ENCODE assay signal across 21 cellular contexts in the genomic region with DNA sequence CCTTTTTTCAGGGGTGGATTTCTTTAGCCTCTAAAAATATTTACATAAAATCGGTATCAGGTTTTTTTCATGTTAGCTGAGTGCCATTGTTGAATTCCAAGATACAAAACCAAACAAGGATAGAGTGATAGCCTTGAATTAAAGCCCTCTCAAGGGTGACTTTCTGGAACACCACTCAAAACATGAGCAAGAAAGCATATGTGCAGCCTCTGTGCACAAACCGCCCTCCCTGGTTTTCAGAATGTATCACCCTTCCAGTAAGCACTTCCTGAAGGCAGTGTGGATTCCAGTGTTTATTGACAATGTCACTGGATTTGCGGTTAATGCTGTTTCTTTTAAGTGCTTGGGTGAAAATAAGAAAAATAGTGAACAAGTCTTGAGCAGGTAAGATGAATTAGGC.
A peak's percentile ranks its signal among the peaks of the same experiment; 100 is the strongest.
DNase-seq lines count a peak whose midpoint lies in the region; ATAC-seq, FAIRE-seq and TF ChIP-seq lines count a peak whose summit lies in the region.
"Had no signal": no experiment of that assay in that cellular context is flagged by ENCODE, and none has a peak within 500 bp of the region (broad histone marks: within the 10 kb centered on the region; RNA-seq: fewer than 3 reads in every experiment).

No MANE protein-coding gene starts in this region.

- no peak overlapping the region for H3K27ac ChIP-seq in K562 (ENCODE audit: extremely low read depth, low read depth, low read length)
- no peak overlapping the region for H3K27ac ChIP-seq in left lung
- no peak overlapping the region for H3K27ac ChIP-seq in PC-9
- no peak overlapping the region for H3K27ac ChIP-seq in HepG2 (ENCODE audit: extremely low read length, insufficient read depth, low read length)
- H3K27ac ChIP-seq: BLaER1, C4-2B had no signal

- 55% methylated on average over 3 of the region's 3 CpGs for WGBS in K562 (ENCODE audit: insufficient coverage, low coverage, missing lambda C conversion rate)
- WGBS in HepG2 (ENCODE audit: low lambda C conversion rate): 7% methylated on average over 3 of the region's 3 CpGs

- peaks cover 82% of the 10 kb centered on the region for H3K79me2 ChIP-seq in K562 (ENCODE audit: control insufficient read depth, insufficient read depth, low read length)
- H3K79me2 ChIP-seq in PC-9 (ENCODE audit: low read depth): no peaks in the 10 kb centered on the region
- H3K79me2 ChIP-seq in HepG2 (ENCODE audit: insufficient read depth, low read length): no peaks in the 10 kb centered on the region

- TSS peak; percentile 6 for BruUV-seq in K562 (replicated peaks; lab: Mats Ljungman, UMichigan)
- no TSS peak for BruUV-seq in PC-9 (replicated peaks; lab: Mats Ljungman, UMichigan)
- BruUV-seq in HepG2 (replicated peaks; lab: Mats Ljungman, UMichigan): no TSS peak

- no peak overlapping the region for H3K4me3 ChIP-seq in K562
- H3K4me3 ChIP-seq in left lung: no peak overlapping the region
- no peak overlapping the region for H3K4me3 ChIP-seq in PC-9
- H3K4me3 ChIP-seq in HepG2 (replicated peaks in 1 of 3; ENCODE audit: insufficient read depth in 1 of 3, low read depth in 2 of 3, low read length in 3 of 3): no peak overlapping the region
- H3K4me3 ChIP-seq: BLaER1 had no signal

- TF ChIP-seq RAD21 in K562 (CRISPR knock-in tag; conservative IDR thresholded peaks at IDR 0.05 in 1 of 2, IDR thresholded peaks at IDR 0.05 in 1 of 2) (no peak), HepG2 (CRISPR knock-in tag; IDR thresholded peaks at IDR 0.05) (no peak)

- no peak overlapping the region for H2AFZ ChIP-seq in K562 (ENCODE audit: low read depth, low read length)
- no peak overlapping the region for H2AFZ ChIP-seq in PC-9
- no peak overlapping the region for H2AFZ ChIP-seq in HepG2 (ENCODE audit: low read length)

- H3K9me2 ChIP-seq in PC-9 (ENCODE audit: insufficient read depth): no peaks in the 10 kb centered on the region

- H3K4me2 ChIP-seq in K562 (ENCODE audit: insufficient read depth, low read length) (no peak overlapping the region), PC-9 (no peak overlapping the region), HepG2 (ENCODE audit: low read depth, low read length) (no peak overlapping the region)
- H3K4me2 ChIP-seq: BLaER1 had no signal

- H3K36me3 ChIP-seq in K562 (ENCODE audit: control insufficient read depth, insufficient read depth, low read length): peaks cover 73% of the 10 kb centered on the region
- H3K36me3 ChIP-seq in left lung: no peaks in the 10 kb centered on the region
- no peaks in the 10 kb centered on the region for H3K36me3 ChIP-seq in PC-9 (ENCODE audit: low read depth)
- H3K36me3 ChIP-seq in HepG2 (replicated peaks in 1 of 2; ENCODE audit: control insufficient read depth in 1 of 2, insufficient read depth in 2 of 2, low read length in 2 of 2): no peaks in the 10 kb centered on the region
- H3K36me3 ChIP-seq: BLaER1 had no signal

- no peak overlapping the region for H3K9ac ChIP-seq in K562 (ENCODE audit: insufficient read depth in 1 of 2, low read depth in 2 of 2, low read length in 2 of 2)
- no peak overlapping the region for H3K9ac ChIP-seq in HepG2 (ENCODE audit: insufficient read depth, low read depth, low read length)
- H3K9ac ChIP-seq: BLaER1 had no signal

- H3K9me3 ChIP-seq in K562 (replicated peaks; ENCODE audit: control insufficient read depth, insufficient read depth, low read depth, low read length) (no peaks in the 10 kb centered on the region), left lung (no peaks in the 10 kb centered on the region), PC-9 (ENCODE audit: insufficient read depth, low read depth) (no peaks in the 10 kb centered on the region), HepG2 (ENCODE audit: low read length) (no peaks in the 10 kb centered on the region)
- H3K9me3 ChIP-seq: BLaER1, Caco-2 had no signal

- no peak for TF ChIP-seq POLR2A in K562 (conservative IDR thresholded peaks at IDR 0.05)
- TF ChIP-seq POLR2A in HepG2 (IDR thresholded peaks at IDR 0.05; ENCODE audit: insufficient read depth in 1 of 2, low read depth in 2 of 2, low read length in 2 of 2): no peak

- CTCF ChIA-PET in K562 (lab: Yijun Ruan, JAX; ENCODE audit: low intra/inter-chr PET ratio): no interaction called here
- CTCF ChIA-PET in PC-9 (lab: Charles Lee): no interaction called here
- CTCF ChIA-PET in HepG2 (lab: Yijun Ruan, JAX; ENCODE audit: low intra/inter-chr PET ratio, low total read pairs): no interaction called here

- DNase-seq in HT1080 (ENCODE audit: low read depth): peak; percentile 72
- DNase-seq in K562 (ENCODE audit: extremely low read depth in 1 of 4, low spot score in 3 of 4): no peak
- DNase-seq in left lung: peak in 1 of 2 donors; percentile 33
- no peak for DNase-seq in PC-9
- no peak for DNase-seq in HepG2 (ENCODE audit: low spot score)
- DNase-seq: Caco-2; CD4-positive, CD25-positive, alpha-beta regulatory T cell; CD8-positive, alpha-beta T cell; DMS 273 treated with DMSO at 0.1 percent for 48 hours; DMS79; GF-D8; GOT3; H7; HCEC 1CT had no signal

- no peaks in the 10 kb centered on the region for H3F3A ChIP-seq in PC-9 (ENCODE audit: insufficient read depth, low read depth)

- peaks cover 0 to 20% of the 10 kb centered on the region in 2 experiments; a peak in 3 of 5 replicates for H3K4me1 ChIP-seq in K562 (replicated peaks in 1 of 2; ENCODE audit: control insufficient read depth in 2 of 2, insufficient read depth in 2 of 2, low read length in 2 of 2)
- no peaks in the 10 kb centered on the region for H3K4me1 ChIP-seq in left lung
- H3K4me1 ChIP-seq in PC-9 (replicated peaks; ENCODE audit: insufficient read depth): no peaks in the 10 kb centered on the region
- no peaks in the 10 kb centered on the region for H3K4me1 ChIP-seq in HepG2 (ENCODE audit: insufficient read depth, low read length)
- H3K4me1 ChIP-seq: BLaER1, Caco-2 had no signal

- no peak for FAIRE-seq in K562 (lab: Jason Lieb, UNC)
- no peak for FAIRE-seq in HepG2 (lab: Jason Lieb, UNC)
- FAIRE-seq: D721Med, GM12891, GM18507 had no signal

- ATAC-seq in K562: no peak
- peak; percentile 91 for ATAC-seq in left lung
- no peak for ATAC-seq in HG03280 (IDR thresholded peaks at IDR 0.05; ENCODE audit: unreplicated experiment)
- ATAC-seq in HepG2: no peak
- ATAC-seq in GM19452 (IDR thresholded peaks at IDR 0.05; ENCODE audit: unreplicated experiment): no peak
- ATAC-seq: CD8-positive, alpha-beta T cell had no signal

- in situ Hi-C loops in K562 (cut with MboI) (no loop called here), HepG2 (cut with HindIII; ENCODE audit: extremely low pct_ligation_motif_present, low pct_unique_long_range_greater_than_20kb) (no loop called here)

- POLR2A ChIA-PET in K562 (lab: Yijun Ruan, JAX): no interaction called here
- POLR2A ChIA-PET in PC-9 (lab: Charles Lee; ENCODE audit: unreplicated experiment): no interaction called here
- POLR2A ChIA-PET in HepG2 (lab: Yijun Ruan, JAX): no interaction called here

- no peak for TF ChIP-seq EP300 in K562 (IDR thresholded peaks at IDR 0.05; ENCODE audit: low read length)
- no peak for TF ChIP-seq EP300 in HepG2 (IDR thresholded peaks at IDR 0.05; ENCODE audit: low read depth in 2 of 2, low read length in 2 of 2)
- TF ChIP-seq EP300 in HepG2 (CRISPR knock-in tag; IDR thresholded peaks at IDR 0.05; ENCODE audit: borderline replicate concordance): no peak

- no peaks in the 10 kb centered on the region for H3K9me1 ChIP-seq in K562 (ENCODE audit: control insufficient read depth, insufficient read depth, low read length)

- H3K27me3 ChIP-seq in K562 (ENCODE audit: control insufficient read depth in 2 of 2, insufficient read depth in 2 of 2, low read length in 2 of 2): no peaks in the 10 kb centered on the region
- H3K27me3 ChIP-seq in left lung: no peaks in the 10 kb centered on the region
- H3K27me3 ChIP-seq in PC-9 (ENCODE audit: insufficient read depth, low read depth): peaks cover 11% of the 10 kb centered on the region; the same call in 1 of the 2 replicates
- H3K27me3 ChIP-seq in HepG2 (ENCODE audit: control insufficient read depth in 1 of 2, insufficient read depth in 2 of 2, low read length in 2 of 2): no peaks in the 10 kb centered on the region
- H3K27me3 ChIP-seq: BLaER1 had no signal

- TF ChIP-seq CTCF in K562 (IDR thresholded peaks at IDR 0.05 in 2 of 3, conservative IDR thresholded peaks at IDR 0.05 in 1 of 3; ENCODE audit: insufficient read depth in 2 of 3, low read depth in 1 of 3, low read length in 3 of 3) (no peak), left lung (IDR thresholded peaks at IDR 0.05) (no peak), PC-9 (conservative IDR thresholded peaks at IDR 0.05) (no peak), HepG2 (CRISPR knock-in tag; IDR thresholded peaks at IDR 0.05) (no peak)

- intact Hi-C loops in K562 (cut with micrococcal nuclease): no loop called here
- intact Hi-C loops in left lung (cut with DNase I): no loop called here
- intact Hi-C loops in PC-9 (cut with micrococcal nuclease; ENCODE audit: unreplicated experiment): no loop called here
- intact Hi-C loops in HepG2 (cut with micrococcal nuclease; ENCODE audit: unreplicated experiment): no loop called here

- H4K20me1 ChIP-seq in K562 (replicated peaks; ENCODE audit: control insufficient read depth, insufficient read depth, low read length): no peaks in the 10 kb centered on the region; the same call in 1 of the 2 replicates
- no peaks in the 10 kb centered on the region for H4K20me1 ChIP-seq in PC-9 (ENCODE audit: insufficient read depth)
- no peaks in the 10 kb centered on the region for H4K20me1 ChIP-seq in HepG2 (ENCODE audit: insufficient read depth, low read length)
- H4K20me1 ChIP-seq: BLaER1 had no signal

TF ChIP-seq in K562, 482 proteins besides CTCF, POLR2A, EP300 and RAD21:
- no peak for TF ChIP-seq C11orf30 (IDR thresholded peaks at IDR 0.05; ENCODE audit: low read depth)
- TF ChIP-seq POU5F1 (IDR thresholded peaks at IDR 0.05; ENCODE audit: borderline replicate concordance, low read depth, low read length, partially characterized antibody): no peak

TF ChIP-seq in HepG2, 621 proteins besides CTCF, POLR2A, EP300 and RAD21 (continues in another document):
- TF ChIP-seq ZNF790 (CRISPR knock-in tag; IDR thresholded peaks at IDR 0.05; ENCODE audit: borderline replicate concordance) (no peak), MTF2 (CRISPR knock-in tag; IDR thresholded peaks at IDR 0.05; ENCODE audit: borderline replicate concordance) (no peak), ZNF83 (CRISPR knock-in tag; IDR thresholded peaks at IDR 0.05; ENCODE audit: borderline replicate concordance) (no peak), ZNF780A (CRISPR knock-in tag; IDR thresholded peaks at IDR 0.05) (no peak)
- TF ChIP-seq, protein P1, sequence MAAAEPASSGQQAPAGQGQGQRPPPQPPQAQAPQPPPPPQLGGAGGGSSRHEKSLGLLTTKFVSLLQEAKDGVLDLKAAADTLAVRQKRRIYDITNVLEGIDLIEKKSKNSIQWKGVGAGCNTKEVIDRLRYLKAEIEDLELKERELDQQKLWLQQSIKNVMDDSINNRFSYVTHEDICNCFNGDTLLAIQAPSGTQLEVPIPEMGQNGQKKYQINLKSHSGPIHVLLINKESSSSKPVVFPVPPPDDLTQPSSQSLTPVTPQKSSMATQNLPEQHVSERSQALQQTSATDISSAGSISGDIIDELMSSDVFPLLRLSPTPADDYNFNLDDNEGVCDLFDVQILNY (CRISPR knock-in tag; conservative IDR thresholded peaks at IDR 0.05): no peak
